In the genomic region with DNA sequence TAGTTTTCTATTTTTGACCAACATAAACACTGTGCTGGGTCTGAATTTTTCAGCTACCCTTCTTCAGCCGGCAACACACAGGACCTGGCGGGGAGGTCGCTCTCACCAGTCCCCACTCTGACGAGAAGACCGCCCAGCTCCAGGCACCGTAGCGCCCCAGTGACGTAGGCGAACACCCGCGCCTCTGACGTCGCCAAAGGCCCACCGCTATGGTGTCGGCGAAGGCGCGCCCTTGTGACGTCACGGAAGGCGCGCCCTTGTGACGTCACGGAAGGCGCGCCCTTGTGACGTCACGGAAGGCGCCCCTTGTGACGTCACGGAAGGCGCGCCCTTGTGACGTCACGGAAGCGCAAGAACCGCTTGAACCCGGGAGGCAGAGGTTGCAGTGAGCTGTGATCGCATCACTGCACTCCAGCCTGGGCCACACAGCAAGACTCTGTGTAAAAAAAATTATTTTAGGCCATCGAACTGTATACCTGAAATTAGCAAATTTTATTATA, we compare ENCODE assay signal across 8 cellular contexts.
DNase-seq lines count a peak whose midpoint lies in the region; ATAC-seq and TF ChIP-seq lines count a peak whose summit lies in the region.
"Not testable (repeated sequence)": the region's sequence is repeated elsewhere in the genome, so short reads cannot be mapped to it uniquely, and the experiment has no call there.

No MANE protein-coding gene starts in this region.

- peak overlapping the region; percentile 86 to 96 (median 92) for H3K27ac Mint-ChIP-seq in CD14-positive monocyte

- peak overlapping the region; percentile 32 for H3K4me3 ChIP-seq in lower lobe of right lung

- not testable (repeated sequence) for H3K27me3 Mint-ChIP-seq in CD14-positive monocyte (ENCODE audit: low read depth in 3 of 3)

- not testable (repeated sequence) for H3K36me3 Mint-ChIP-seq in CD14-positive monocyte

- H3K9me3 ChIP-seq in lower lobe of right lung: not testable (repeated sequence)

- DNase-seq in CD14-positive monocyte (ENCODE audit: low spot score) (peak; percentile 83), SIG-M5 treated with dmso at 0.1 percent for 504 hours (lab: John Stamatoyannopoulos, UW; ENCODE audit: unreplicated experiment) (peak; percentile 59), activated T-cell treated with anti-CD3 and anti-CD28 coated beads for 48 hours (ENCODE audit: low read depth) (peak; percentile 71), dermis microvascular lymphatic vessel endothelial cell (ENCODE audit: low read depth in 2 of 2) (peak; percentile 54 to 82), lower lobe of right lung (peak; percentile 72)
- peak; percentile 61 to 70 for DNase-seq in stimulated activated CD8-positive, alpha-beta memory T cell treated with anti-CD3 and anti-CD28 coated beads, Interleukin-2, amount 100 ng/mL, for 48 hours (ENCODE audit: low read depth in 2 of 2)

- H3K4me1 ChIP-seq in lower lobe of right lung: not testable (repeated sequence)

- peak overlapping the region; percentile 79 to 89 for H3K4me3 Mint-ChIP-seq in CD14-positive monocyte

- H3K27ac ChIP-seq in lower lobe of right lung: not testable (repeated sequence)

- not testable (repeated sequence) for H3K27me3 ChIP-seq in lower lobe of right lung (ENCODE audit: low read depth)

- intact Hi-C loops in CD14-positive monocyte (cut with micrococcal nuclease); lower lobe of right lung (cut with DNase I): not testable (repeated sequence)

- H3K9me3 Mint-ChIP-seq in CD14-positive monocyte: not testable (repeated sequence)

- not testable (repeated sequence) for H3K36me3 ChIP-seq in lower lobe of right lung

- TF ChIP-seq CTCF in CD14-positive monocyte (IDR thresholded peaks at IDR 0.05); lower lobe of right lung (IDR thresholded peaks at IDR 0.05): not testable (repeated sequence)

- H3K4me1 Mint-ChIP-seq in CD14-positive monocyte: not testable (repeated sequence)

- ATAC-seq in GM21360 (IDR thresholded peaks at IDR 0.05; ENCODE audit: unreplicated experiment): peak; percentile 86
- peak; percentile 71 for ATAC-seq in HG03457 (IDR thresholded peaks at IDR 0.05; ENCODE audit: unreplicated experiment)
- peak; percentile 40 to 71 for ATAC-seq in lower lobe of right lung
